Comparison of ENCODE assay signal across 8 cellular contexts in the genomic region with DNA sequence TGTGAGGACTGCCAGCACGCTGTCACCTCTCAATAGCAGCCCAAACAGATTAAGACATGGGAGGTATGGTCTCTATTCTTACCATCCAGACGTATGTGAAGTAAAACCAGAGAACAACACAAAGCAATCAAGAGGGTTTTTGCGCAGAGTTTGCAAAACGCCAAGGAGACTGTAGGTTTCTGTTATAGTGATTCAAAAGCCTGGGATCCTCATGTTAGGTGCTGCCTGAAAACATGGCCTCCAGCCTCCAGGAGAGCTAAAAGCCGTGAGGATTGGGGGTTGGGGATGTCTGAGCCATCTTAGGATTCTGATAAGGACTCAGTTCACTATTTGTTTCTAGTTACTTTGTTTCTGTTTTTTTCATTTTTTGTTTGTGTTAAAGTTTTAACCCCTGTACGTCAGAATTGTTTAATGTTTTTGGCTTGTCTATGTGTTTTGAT. TPM values are rescaled to one million over a fixed set of nuclear protein-coding genes. Genes with fewer than 3 reads are reported as not detected.
DNase-seq lines count a peak whose midpoint lies in the region; ATAC-seq, FAIRE-seq and TF ChIP-seq lines count a peak whose summit lies in the region.

No MANE protein-coding gene starts in this region.

- H4K20me1 ChIP-seq in Loucy (ENCODE audit: insufficient read depth, low read length, poor library complexity, severe bottlenecking), result peaks cover 7% of the 10 kb centered on the region

- CTCF ChIA-PET in Caco-2 (lab: Charles Lee), result no interaction called here
- CTCF ChIA-PET in activated CD8-positive, alpha-beta T cell treated with anti-CD3 and anti-CD28 coated beads, Interleukin-2, amount 10 ng/mL, durations not matched to agents 7 days and 5 days (lab: Charles Lee), result interaction anchor here (1.1 to 1.2 kb wide), 3 partner anchors 85 to 372 kb away, joined by 3 read pairs; a partner anchor contains a TSS

- intact Hi-C loops in Caco-2 (cut with micrococcal nuclease; ENCODE audit: unreplicated experiment) (loop anchor here (5.0 kb wide), 1 partner anchor 220 kb away; a partner anchor contains a TSS), testis (cut with DNase I; ENCODE audit: low total_unique reads) (no loop called here)

- H3K4me1 Mint-ChIP-seq in Caco-2 (ENCODE audit: low read depth, unreplicated experiment), result peaks cover 4% of the 10 kb centered on the region
- peaks cover 52% of the 10 kb centered on the region for H3K4me1 Mint-ChIP-seq in activated CD8-positive, alpha-beta T cell treated with anti-CD3 and anti-CD28 coated beads, Interleukin-2, amount 10 ng/mL, durations not matched to agents 7 days and 5 days (ENCODE audit: low read depth)

- H3K36me3 ChIP-seq in Caco-2 (ENCODE audit: control insufficient read depth, insufficient read depth, low read length), result no peaks in the 10 kb centered on the region; the same call in none of the 2 replicates
- H3K36me3 ChIP-seq in Loucy (ENCODE audit: insufficient read depth, low read length), result no peaks in the 10 kb centered on the region
- H3K36me3 ChIP-seq in testis (ENCODE audit: low read depth, missing control alignments), result no peaks in the 10 kb centered on the region

- no peaks in the 10 kb centered on the region for H3K9me2 ChIP-seq in Loucy (replicated peaks; ENCODE audit: low read depth, low read length)

- H3K79me2 ChIP-seq in Loucy (ENCODE audit: insufficient read depth, low read length), result peaks cover 31% of the 10 kb centered on the region

- FAIRE-seq in islet of Langerhans (lab: Jason Lieb, UNC), result peak; percentile 36

- H3K36me3 Mint-ChIP-seq in Caco-2 (ENCODE audit: insufficient read depth, unreplicated experiment), result peaks cover 31% of the 10 kb centered on the region
- peaks cover 23% of the 10 kb centered on the region for H3K36me3 Mint-ChIP-seq in activated CD8-positive, alpha-beta T cell treated with anti-CD3 and anti-CD28 coated beads, Interleukin-2, amount 10 ng/mL, durations not matched to agents 7 days and 5 days (ENCODE audit: low read depth)

- H3K4me1 ChIP-seq in Caco-2 (peaks cover 5% of the 10 kb centered on the region; the same call in 1 of the 2 replicates), Loucy (ENCODE audit: insufficient read depth, low read length, poor library complexity, severe bottlenecking) (peaks cover 34% of the 10 kb centered on the region), testis (peaks cover 26% of the 10 kb centered on the region)

- POLR2A ChIA-PET in Caco-2 (lab: Charles Lee), result interaction anchor here (0.6 to 1.5 kb wide), 2 partner anchors 29 to 53 kb away, joined by 3 to 7 read pairs; a partner anchor contains a TSS
- POLR2A ChIA-PET in activated CD8-positive, alpha-beta T cell treated with anti-CD3 and anti-CD28 coated beads, Interleukin-2, amount 10 ng/mL, durations not matched to agents 7 days and 5 days (lab: Charles Lee), result interaction anchor here (1.1 to 2.6 kb wide), 3 partner anchors 53 to 222 kb away, joined by 4 to 24 read pairs (median 4); a partner anchor contains a TSS

- H3K4me2 ChIP-seq in Loucy (ENCODE audit: low read depth, low read length, poor library complexity, severe bottlenecking), result peak overlapping the region; percentile 79

- no peak for TF ChIP-seq POLR2A in testis (IDR thresholded peaks at IDR 0.05)

- ATAC-seq in activated CD8-positive, alpha-beta T cell treated with anti-CD3 and anti-CD28 coated beads, Interleukin-2, amount 10 ng/mL, durations not matched to agents 7 days and 5 days, result no peak

- no TSS peak for BruUV-seq in Caco-2 (replicated peaks; lab: Mats Ljungman, UMichigan)

- H3K27me3 Mint-ChIP-seq in Caco-2 (ENCODE audit: insufficient read depth, unreplicated experiment), result no peaks in the 10 kb centered on the region
- no peaks in the 10 kb centered on the region for H3K27me3 Mint-ChIP-seq in activated CD8-positive, alpha-beta T cell treated with anti-CD3 and anti-CD28 coated beads, Interleukin-2, amount 10 ng/mL, durations not matched to agents 7 days and 5 days (ENCODE audit: low read depth)

- H3K9ac ChIP-seq in Loucy (ENCODE audit: low read depth, low read length, poor library complexity, severe bottlenecking), result peak overlapping the region; percentile 88

- H3K9me3 ChIP-seq in Caco-2, result no peaks in the 10 kb centered on the region
- H3K9me3 ChIP-seq in Loucy (ENCODE audit: insufficient read depth, low read depth, low read length), result no peaks in the 10 kb centered on the region
- H3K9me3 ChIP-seq in testis, result no peaks in the 10 kb centered on the region

- H3K4me3 ChIP-seq in Caco-2 (ENCODE audit: low read depth, low read length) (peak overlapping the region; percentile 82), Loucy (ENCODE audit: low read length, poor library complexity, severe bottlenecking) (peak overlapping the region; percentile 78), testis (peak overlapping the region; percentile 67 to 75)

- H3F3A ChIP-seq in Loucy (ENCODE audit: low read depth), result 0 out of 2 replicates have a peak, but pooled peaks cover 7% of the 10 kb centered on the region

- H3K27ac ChIP-seq in testis, result peak overlapping the region; percentile 91 to 94

- H3K9me3 Mint-ChIP-seq in Caco-2 (ENCODE audit: unreplicated experiment), result peaks cover 9% of the 10 kb centered on the region
- no peaks in the 10 kb centered on the region for H3K9me3 Mint-ChIP-seq in activated CD8-positive, alpha-beta T cell treated with anti-CD3 and anti-CD28 coated beads, Interleukin-2, amount 10 ng/mL, durations not matched to agents 7 days and 5 days (ENCODE audit: insufficient read depth)

- WGBS in testis, 2 donors, result 25 to 41% methylated on average over 6 of the region's 6 CpGs

- no peaks in the 10 kb centered on the region for H3K27me3 ChIP-seq in Caco-2 (replicated peaks; ENCODE audit: control insufficient read depth, insufficient read depth, low read length)
- H3K27me3 ChIP-seq in Loucy (ENCODE audit: insufficient read depth, low read length, poor library complexity, severe bottlenecking), result no peaks in the 10 kb centered on the region
- H3K27me3 ChIP-seq in testis, result no peaks in the 10 kb centered on the region

- H2AFZ ChIP-seq in Loucy (ENCODE audit: low read length), result peak overlapping the region; percentile 56; the same call in 1 of the 2 replicates

- DNase-seq in Caco-2, result peak; percentile 63 to 67
- DNase-seq in activated CD8-positive, alpha-beta T cell treated with anti-CD3 and anti-CD28 coated beads, Interleukin-2, amount 10 ng/mL, durations not matched to agents 7 days and 5 days, result peak; percentile 40
- peak; percentile 75 for DNase-seq in testis
- no peak for DNase-seq in GM19240 (ENCODE audit: insufficient read length, low spot score)
- no peak for DNase-seq in dedifferentiated amniotic fluid mesenchymal stem cell (ENCODE audit: extremely low spot score)
- no peak for DNase-seq in iPS-NIHi7 (ENCODE audit: extremely low spot score)

- TF ChIP-seq CTCF in Caco-2 (IDR thresholded peaks at IDR 0.05; ENCODE audit: insufficient read depth in 1 of 2, low read depth in 1 of 2, low read length in 1 of 2, severe bottlenecking in 1 of 2, unreplicated experiment in 1 of 2), result no peak
- no peak for TF ChIP-seq CTCF in Loucy (conservative IDR thresholded peaks at IDR 0.05; ENCODE audit: low read length)
- TF ChIP-seq CTCF in testis (IDR thresholded peaks at IDR 0.05), result no peak

- peak overlapping the region; percentile 93 for H3K27ac Mint-ChIP-seq in Caco-2 (ENCODE audit: unreplicated experiment)
- H3K27ac Mint-ChIP-seq in activated CD8-positive, alpha-beta T cell treated with anti-CD3 and anti-CD28 coated beads, Interleukin-2, amount 10 ng/mL, durations not matched to agents 7 days and 5 days, result peak overlapping the region; percentile 93

- peak overlapping the region; percentile 95 for H3K4me3 Mint-ChIP-seq in Caco-2 (ENCODE audit: unreplicated experiment)
- peak overlapping the region; percentile 75 for H3K4me3 Mint-ChIP-seq in activated CD8-positive, alpha-beta T cell treated with anti-CD3 and anti-CD28 coated beads, Interleukin-2, amount 10 ng/mL, durations not matched to agents 7 days and 5 days

RNA-seq across cellular contexts. Expression of a gene that starts 4.2 kb away (rescaled TPM):
- total RNA-seq in Caco-2 (2022) (269 and 302 TPM in 2 replicates), testis (100 to 1,000 TPM; 116 to 121 TPM)
- total RNA-seq in activated CD8-positive, alpha-beta T cell treated with anti-CD3 and anti-CD28 coated beads, Interleukin-2, amount 10 ng/mL, durations not matched to agents 7 days and 5 days, result 100 to 1,000 TPM; 243 to 246 TPM
- 106 TPM for polyA plus RNA-seq in testis (ENCODE audit: insufficient read depth, low read depth, low replicate concordance)

RNA-seq across cellular contexts. Expression of a gene that starts 52.8 kb away (rescaled TPM):
- total RNA-seq in Caco-2 (2022), result 8.2 and 9.9 TPM in 2 replicates
- total RNA-seq in activated CD8-positive, alpha-beta T cell treated with anti-CD3 and anti-CD28 coated beads, Interleukin-2, amount 10 ng/mL, durations not matched to agents 7 days and 5 days, result 1 to 10 TPM; 3.4 to 4.4 TPM
- total RNA-seq in testis, result 10 to 100 TPM; 15.3 to 16.1 TPM
- polyA plus RNA-seq in testis (ENCODE audit: insufficient read depth, low read depth, low replicate concordance), result 9.9 TPM

RNA-seq across cellular contexts. Expression of a gene that starts 53.2 kb away (rescaled TPM):
- total RNA-seq in Caco-2 (2022) (24.2 and 27.0 TPM in 2 replicates), testis (10 to 100 TPM; 33.2 to 37.9 TPM)
- total RNA-seq in activated CD8-positive, alpha-beta T cell treated with anti-CD3 and anti-CD28 coated beads, Interleukin-2, amount 10 ng/mL, durations not matched to agents 7 days and 5 days, result 10 to 100 TPM; 31.8 to 33.7 TPM
- 17.9 TPM for polyA plus RNA-seq in testis (ENCODE audit: insufficient read depth, low read depth, low replicate concordance)

RNA-seq across cellular contexts. Expression of a gene that starts 58.5 kb away (rescaled TPM):
- total RNA-seq in Caco-2 (2022) (13.1 and 16.9 TPM in 2 replicates), testis (10 to 100 TPM; 10.3 to 19.5 TPM)
- 1 to 10 TPM; 8.3 to 8.7 TPM for total RNA-seq in activated CD8-positive, alpha-beta T cell treated with anti-CD3 and anti-CD28 coated beads, Interleukin-2, amount 10 ng/mL, durations not matched to agents 7 days and 5 days
- polyA plus RNA-seq in testis (ENCODE audit: insufficient read depth, low read depth, low replicate concordance), result 36.4 TPM

Comparison
In these comparisons a context has a peak if more than half of its experiments do, and no peak if none do; other contexts are left out.
1. DNase-seq: peak in Caco-2 (2 of 2), activated CD8-positive, alpha-beta T cell treated with anti-CD3 and anti-CD28 coated beads, Interleukin-2, amount 10 ng/mL, durations not matched to agents 7 days and 5 days (single experiment) and testis (single experiment); none in GM19240 (single experiment), dedifferentiated amniotic fluid mesenchymal stem cell (single experiment) and iPS-NIHi7 (single experiment).
2. Peak in every context shown above with its lines, with median percentiles within 50 percentile points of each other: H3K4me3 ChIP-seq.